Comparison of ENCODE assay signal across 28 cellular contexts in the genomic region with DNA sequence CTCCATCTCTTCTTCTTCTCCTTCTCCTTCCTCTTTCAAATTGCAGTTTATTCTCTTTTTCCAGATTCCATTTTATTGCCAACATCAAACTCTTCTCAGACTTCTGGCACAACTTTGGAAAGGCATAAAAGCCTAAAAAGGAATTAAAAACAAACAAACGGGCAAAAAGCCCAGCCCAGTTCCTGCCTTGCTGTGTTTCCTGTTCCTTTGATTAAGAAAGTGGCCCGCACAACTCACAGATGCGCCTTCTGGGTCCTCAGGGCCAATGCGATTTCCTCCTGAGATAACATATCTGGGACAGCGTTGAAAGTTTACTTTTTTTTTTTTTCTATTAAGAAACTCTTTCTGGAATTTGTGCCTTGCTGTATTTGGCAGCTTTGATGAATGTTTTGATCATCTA.
A peak's percentile ranks its signal among the peaks of the same experiment; 100 is the strongest.
DNase-seq lines count a peak whose midpoint lies in the region; ATAC-seq and TF ChIP-seq lines count a peak whose summit lies in the region.
"Had no signal": no experiment of that assay in that cellular context is flagged by ENCODE, and none has a peak within 500 bp of the region (broad histone marks: within the 10 kb centered on the region; RNA-seq: fewer than 3 reads in every experiment).

No MANE protein-coding gene starts in this region.

- H3K4me3 ChIP-seq in adipocyte (ENCODE audit: low read length) (peak overlapping the region; percentile 52), gastrocnemius medialis (peak overlapping the region; percentile 45 to 53 (median 46)), breast epithelium (peak overlapping the region in 1 of 3 donors; percentile 41)
- H3K4me3 ChIP-seq: colonic mucosa, left lung, uterus had no signal

- H3K27ac Mint-ChIP-seq in glutamatergic neuron (ENCODE audit: unreplicated experiment): peak overlapping the region; percentile 31
- H3K27ac Mint-ChIP-seq in activated CD4-positive, alpha-beta T cell treated with anti-CD3 and anti-CD28 coated beads, Interleukin-2, amount 10 ng/mL, durations not matched to agents 24 days and 14 days: no peak overlapping the region
- H3K27ac Mint-ChIP-seq in activated CD8-positive, alpha-beta memory T cell treated with anti-CD3 and anti-CD28 coated beads, Interleukin-2, amount 10 ng/mL, durations not matched to agents 7 days and 5 days: no peak overlapping the region
- H3K27ac Mint-ChIP-seq: activated CD4-positive, alpha-beta T cell treated with anti-CD3 and anti-CD28 coated beads, Interleukin-2, amount 10 ng/mL, durations not matched to agents 7 days and 5 days; CD4-positive, CD25-positive, alpha-beta regulatory T cell; HFFc6; naive thymus-derived CD8-positive, alpha-beta T cell; stimulated activated naive B cell treated with anti-CD40 and anti-IgM and Interleukin-4, amounts not matched to agents 10 μg/mL and 1 μg/mL and 100 μg/mL, for 72 hours had no signal

- H3K4me1 Mint-ChIP-seq in glutamatergic neuron (ENCODE audit: low read depth, unreplicated experiment): peaks cover 5% of the 10 kb centered on the region
- H3K4me1 Mint-ChIP-seq in activated CD4-positive, alpha-beta T cell treated with anti-CD3 and anti-CD28 coated beads, Interleukin-2, amount 10 ng/mL, durations not matched to agents 24 days and 14 days: no peaks in the 10 kb centered on the region
- H3K4me1 Mint-ChIP-seq in activated CD8-positive, alpha-beta memory T cell treated with anti-CD3 and anti-CD28 coated beads, Interleukin-2, amount 10 ng/mL, durations not matched to agents 7 days and 5 days: no peaks in the 10 kb centered on the region
- H3K4me1 Mint-ChIP-seq: activated CD4-positive, alpha-beta T cell treated with anti-CD3 and anti-CD28 coated beads, Interleukin-2, amount 10 ng/mL, durations not matched to agents 7 days and 5 days; CD4-positive, CD25-positive, alpha-beta regulatory T cell; naive thymus-derived CD8-positive, alpha-beta T cell; stimulated activated naive B cell treated with anti-CD40 and anti-IgM and Interleukin-4, amounts not matched to agents 10 μg/mL and 1 μg/mL and 100 μg/mL, for 72 hours had no signal

- H3K9me3 ChIP-seq in adipocyte (ENCODE audit: control insufficient read depth, low read length) (peaks cover 7% of the 10 kb centered on the region), gastrocnemius medialis (no peaks in the 10 kb centered on the region), breast epithelium (peaks cover 0 to 16% of the 10 kb centered on the region in 2 donors)
- H3K9me3 ChIP-seq: colonic mucosa, uterus had no signal

- H3K36me3 Mint-ChIP-seq in glutamatergic neuron (ENCODE audit: unreplicated experiment): peaks cover 14% of the 10 kb centered on the region
- no peaks in the 10 kb centered on the region for H3K36me3 Mint-ChIP-seq in activated CD4-positive, alpha-beta T cell treated with anti-CD3 and anti-CD28 coated beads, Interleukin-2, amount 10 ng/mL, durations not matched to agents 24 days and 14 days (ENCODE audit: low read depth)
- H3K36me3 Mint-ChIP-seq in activated CD8-positive, alpha-beta memory T cell treated with anti-CD3 and anti-CD28 coated beads, Interleukin-2, amount 10 ng/mL, durations not matched to agents 7 days and 5 days: no peaks in the 10 kb centered on the region
- H3K36me3 Mint-ChIP-seq: CD4-positive, CD25-positive, alpha-beta regulatory T cell had no signal

- H3K27ac ChIP-seq in gastrocnemius medialis (no peak overlapping the region), breast epithelium (no peak overlapping the region)
- H3K27ac ChIP-seq: colonic mucosa, left lung, WERI-Rb-1 had no signal

- H3K9ac ChIP-seq in adipocyte (ENCODE audit: low read length): no peak overlapping the region

- TF ChIP-seq POLR2A in gastrocnemius medialis (IDR thresholded peaks at IDR 0.05) (no peak), breast epithelium (IDR thresholded peaks at IDR 0.05) (no peak)

- no peak for ATAC-seq in gastrocnemius medialis
- no peak for ATAC-seq in activated CD8-positive, alpha-beta memory T cell treated with anti-CD3 and anti-CD28 coated beads, Interleukin-2, amount 10 ng/mL, durations not matched to agents 7 days and 5 days
- ATAC-seq: activated T-cell treated with anti-CD3 and anti-CD28 coated beads, Interleukin-2, amount 50 U/mL, for 4 hours; left lung; naive thymus-derived CD8-positive, alpha-beta T cell; stimulated activated naive B cell treated with anti-CD40 and anti-IgM and Interleukin-4, amounts not matched to agents 10 μg/mL and 1 μg/mL and 100 μg/mL, for 72 hours had no signal

- no peaks in the 10 kb centered on the region for H3K4me1 ChIP-seq in adipocyte (ENCODE audit: control insufficient read depth, insufficient read depth, low read length)
- H3K4me1 ChIP-seq in gastrocnemius medialis: peaks cover 0 to 6% of the 10 kb centered on the region in 2 donors
- H3K4me1 ChIP-seq in breast epithelium: no peaks in the 10 kb centered on the region
- H3K4me1 ChIP-seq: colonic mucosa, left lung, uterus had no signal

- intact Hi-C loops in gastrocnemius medialis (cut with DNase I; ENCODE audit: low total_unique reads): loop anchor here (10.0 kb wide), 1 partner anchor 83 kb away; no protein-coding TSS in a partner anchor
- intact Hi-C loops in breast epithelium (cut with DNase I; ENCODE audit: low total_unique reads): loop anchor here (5.0 kb wide), 1 partner anchor 1105 kb away; no protein-coding TSS in a partner anchor
- intact Hi-C loops in activated CD4-positive, alpha-beta T cell treated with anti-CD3 and anti-CD28 coated beads, Interleukin-2, amount 10 ng/mL, durations not matched to agents 24 days and 14 days (cut with micrococcal nuclease): no loop called here
- intact Hi-C loops in head of caudate nucleus (cut with DNase I): no loop called here

- H3K36me3 ChIP-seq in adipocyte (ENCODE audit: control insufficient read depth, insufficient read depth, low read length, severe bottlenecking) (no peaks in the 10 kb centered on the region), gastrocnemius medialis (no peaks in the 10 kb centered on the region), breast epithelium (no peaks in the 10 kb centered on the region)
- H3K36me3 ChIP-seq: colonic mucosa, left lung, uterus, WERI-Rb-1 had no signal

- peak overlapping the region; percentile 30 for H3K4me3 Mint-ChIP-seq in glutamatergic neuron (ENCODE audit: unreplicated experiment)
- H3K4me3 Mint-ChIP-seq in activated CD4-positive, alpha-beta T cell treated with anti-CD3 and anti-CD28 coated beads, Interleukin-2, amount 10 ng/mL, durations not matched to agents 24 days and 14 days: no peak overlapping the region
- no peak overlapping the region for H3K4me3 Mint-ChIP-seq in activated CD8-positive, alpha-beta memory T cell treated with anti-CD3 and anti-CD28 coated beads, Interleukin-2, amount 10 ng/mL, durations not matched to agents 7 days and 5 days
- H3K4me3 Mint-ChIP-seq: activated CD4-positive, alpha-beta T cell treated with anti-CD3 and anti-CD28 coated beads, Interleukin-2, amount 10 ng/mL, durations not matched to agents 7 days and 5 days; activated T-cell treated with anti-CD3 and anti-CD28 coated beads, Interleukin-2, amount 50 U/mL, for 4 hours; CD4-positive, CD25-positive, alpha-beta regulatory T cell; HFFc6; naive thymus-derived CD8-positive, alpha-beta T cell; stimulated activated naive B cell treated with anti-CD40 and anti-IgM and Interleukin-4, amounts not matched to agents 10 μg/mL and 1 μg/mL and 100 μg/mL, for 72 hours had no signal

- H3K27me3 Mint-ChIP-seq in glutamatergic neuron (ENCODE audit: unreplicated experiment): peaks cover 9% of the 10 kb centered on the region
- no peaks in the 10 kb centered on the region for H3K27me3 Mint-ChIP-seq in activated CD4-positive, alpha-beta T cell treated with anti-CD3 and anti-CD28 coated beads, Interleukin-2, amount 10 ng/mL, durations not matched to agents 24 days and 14 days
- H3K27me3 Mint-ChIP-seq in activated CD8-positive, alpha-beta memory T cell treated with anti-CD3 and anti-CD28 coated beads, Interleukin-2, amount 10 ng/mL, durations not matched to agents 7 days and 5 days: no peaks in the 10 kb centered on the region
- H3K27me3 Mint-ChIP-seq: CD4-positive, CD25-positive, alpha-beta regulatory T cell; stimulated activated naive B cell treated with anti-CD40 and anti-IgM and Interleukin-4, amounts not matched to agents 10 μg/mL and 1 μg/mL and 100 μg/mL, for 72 hours had no signal

- CTCF ChIA-PET in activated CD8-positive, alpha-beta memory T cell treated with anti-CD3 and anti-CD28 coated beads, Interleukin-2, amount 10 ng/mL, durations not matched to agents 7 days and 5 days (lab: Charles Lee): interaction anchor here (1.1 kb wide), 1 partner anchor 22 kb away, joined by 3 read pairs; no protein-coding TSS in a partner anchor

- DNase-seq in AG20443 (ENCODE audit: low spot score): peak; percentile 29
- DNase-seq in adipocyte (ENCODE audit: low read depth): no peak
- DNase-seq in glutamatergic neuron: no peak
- DNase-seq in gastrocnemius medialis: no peak
- DNase-seq in breast epithelium (ENCODE audit: low spot score in 2 of 2): no peak
- no peak for DNase-seq in activated CD4-positive, alpha-beta T cell treated with anti-CD3 and anti-CD28 coated beads, Interleukin-2, amount 10 ng/mL, durations not matched to agents 24 days and 14 days
- no peak for DNase-seq in head of caudate nucleus
- no peak for DNase-seq in activated CD8-positive, alpha-beta memory T cell treated with anti-CD3 and anti-CD28 coated beads, Interleukin-2, amount 10 ng/mL, durations not matched to agents 7 days and 5 days
- DNase-seq: activated CD4-positive, alpha-beta T cell treated with anti-CD3 and anti-CD28 coated beads, Interleukin-2, amount 10 ng/mL, durations not matched to agents 7 days and 5 days; activated gamma-delta T cell treated with Interleukin-2 at 50 U/mL for 16 hours; activated T-cell treated with anti-CD3 and anti-CD28 coated beads, Interleukin-2, amount 50 U/mL, for 4 hours; CD4-positive, CD25-positive, alpha-beta regulatory T cell; colonic mucosa; effector memory CD4-positive, alpha-beta T cell; erythroblast; foreskin melanocyte; HFFc6; Karpas-422; left lung; naive thymus-derived CD8-positive, alpha-beta T cell; NCI-H1694; NCI-H2171; NCI-H526; SHP77 treated with DMSO at 0.1 percent for 48 hours; stimulated activated naive B cell treated with anti-CD40 and anti-IgM and Interleukin-4, amounts not matched to agents 10 μg/mL and 1 μg/mL and 100 μg/mL, for 72 hours; T1000; uterus; WERI-Rb-1 had no signal

- in situ Hi-C loops in gastrocnemius medialis (cut with MboI; ENCODE audit: low sequenced_read_pairs in 4 of 4): no loop called here

- peaks cover 4% of the 10 kb centered on the region for H3K9me3 Mint-ChIP-seq in glutamatergic neuron (ENCODE audit: unreplicated experiment)
- H3K9me3 Mint-ChIP-seq in activated CD4-positive, alpha-beta T cell treated with anti-CD3 and anti-CD28 coated beads, Interleukin-2, amount 10 ng/mL, durations not matched to agents 24 days and 14 days: peaks cover 7% of the 10 kb centered on the region
- peaks cover 6% of the 10 kb centered on the region for H3K9me3 Mint-ChIP-seq in activated CD8-positive, alpha-beta memory T cell treated with anti-CD3 and anti-CD28 coated beads, Interleukin-2, amount 10 ng/mL, durations not matched to agents 7 days and 5 days (ENCODE audit: low read depth)
- H3K9me3 Mint-ChIP-seq: activated CD4-positive, alpha-beta T cell treated with anti-CD3 and anti-CD28 coated beads, Interleukin-2, amount 10 ng/mL, durations not matched to agents 7 days and 5 days; HFFc6 had no signal

- TF ChIP-seq CTCF in glutamatergic neuron (IDR thresholded peaks at IDR 0.05; ENCODE audit: partially characterized antibody, unreplicated experiment): no peak
- no peak for TF ChIP-seq CTCF in gastrocnemius medialis (IDR thresholded peaks at IDR 0.05 in 4 of 5, conservative IDR thresholded peaks at IDR 0.05 in 1 of 5)
- no peak for TF ChIP-seq CTCF in breast epithelium (IDR thresholded peaks at IDR 0.05)

- no peaks in the 10 kb centered on the region for H3K27me3 ChIP-seq in adipocyte (replicated peaks; ENCODE audit: control insufficient read depth, insufficient read depth, low read length)
- H3K27me3 ChIP-seq in gastrocnemius medialis: no peaks in the 10 kb centered on the region
- no peaks in the 10 kb centered on the region for H3K27me3 ChIP-seq in breast epithelium
- H3K27me3 ChIP-seq: colonic mucosa, left lung, uterus had no signal

Comparison
In these comparisons a context has a peak if more than half of its experiments do, and no peak if none do; other contexts are left out.
1. intact Hi-C loops: an anchor here in gastrocnemius medialis (10.0 kb wide) and breast epithelium (5.0 kb wide); none called in activated CD4-positive, alpha-beta T cell treated with anti-CD3 and anti-CD28 coated beads, Interleukin-2, amount 10 ng/mL, durations not matched to agents 24 days and 14 days and head of caudate nucleus.